In the genomic region with DNA sequence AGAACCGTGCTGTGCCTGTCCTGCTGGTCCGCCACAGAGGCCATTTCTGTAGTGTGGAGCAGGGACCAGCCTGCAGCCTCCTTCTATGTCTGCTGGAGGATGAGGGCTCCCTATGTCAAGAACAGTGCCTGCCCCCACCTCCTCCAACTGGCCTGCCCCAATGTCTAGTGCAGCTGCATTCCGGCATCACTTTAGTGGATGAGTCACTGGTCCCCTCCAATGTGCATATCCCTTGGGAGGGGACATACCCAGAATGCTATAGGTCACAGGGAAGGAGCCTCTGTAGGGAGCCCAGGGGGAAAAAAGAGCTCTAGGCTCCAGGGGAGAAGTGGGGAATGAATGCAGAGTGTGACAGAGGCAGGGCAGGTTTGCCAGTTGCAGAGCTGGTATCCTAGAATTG, we compare ENCODE assay signal across 22 cellular contexts.
"Had no signal": no experiment of that assay in that cellular context is flagged by ENCODE, and none has a peak within 500 bp of the region (broad histone marks: within the 10 kb centered on the region; RNA-seq: fewer than 3 reads in every experiment).

No MANE protein-coding gene starts in this region.

- DNase-seq: activated CD4-positive, alpha-beta T cell treated with anti-CD3 and anti-CD28 coated beads for 36 hours; activated CD4-positive, alpha-beta T cell treated with anti-CD3 and anti-CD28 coated beads, Interleukin-2, amount 50 U/mL, for 48 hours; activated gamma-delta T cell; adrenal gland; effector CD4-positive, alpha-beta T cell; gastrocnemius medialis; heart left ventricle; mesenchymal stem cell; natural killer cell; right lobe of liver; stimulated activated CD4-positive, alpha-beta T cell treated with anti-CD3 and anti-CD28 coated beads, Interleukin-4, amount 100 ng/mL, for 1 hour; stimulated activated naive CD8-positive, alpha-beta T cell treated with anti-CD3 and anti-CD28 coated beads, Interleukin-15, amount 100 ng/mL, for 72 hours; T-helper 2 cell; trophoblast cell had no signal

- H3K36me3 ChIP-seq: adrenal gland, breast epithelium, gastrocnemius medialis, heart left ventricle, neutrophil, right lobe of liver, suprapubic skin had no signal

- FAIRE-seq: astrocyte had no signal

- H3K36me3 Mint-ChIP-seq: activated naive CD4-positive, alpha-beta T cell treated with anti-CD3 and anti-CD28 coated beads, Interleukin-2, amount 50 U/mL, for 72 hours; natural killer cell had no signal

- H3K4me1 ChIP-seq: adrenal gland, breast epithelium, gastrocnemius medialis, heart left ventricle, parathyroid adenoma, right lobe of liver, suprapubic skin had no signal

- H3K4me3 Mint-ChIP-seq: activated CD4-positive, alpha-beta T cell treated with anti-CD3 and anti-CD28 coated beads for 36 hours; natural killer cell; stimulated activated naive CD8-positive, alpha-beta T cell treated with anti-CD3 and anti-CD28 coated beads, Interleukin-15, amount 100 ng/mL, for 72 hours had no signal

- H3K9me3 ChIP-seq: adrenal gland, breast epithelium, gastrocnemius medialis, heart left ventricle, neutrophil, right lobe of liver, suprapubic skin had no signal

- ATAC-seq: activated CD4-positive, alpha-beta T cell treated with anti-CD3 and anti-CD28 coated beads for 36 hours; activated naive CD4-positive, alpha-beta T cell treated with anti-CD3 and anti-CD28 coated beads, Interleukin-2, amount 50 U/mL, for 72 hours; esophagus mucosa; gastrocnemius medialis; heart left ventricle; natural killer cell; right lobe of liver; stimulated activated naive CD8-positive, alpha-beta T cell treated with anti-CD3 and anti-CD28 coated beads, Interleukin-15, amount 100 ng/mL, for 72 hours had no signal

- H3K9me3 Mint-ChIP-seq: activated naive CD4-positive, alpha-beta T cell treated with anti-CD3 and anti-CD28 coated beads, Interleukin-2, amount 50 U/mL, for 72 hours; natural killer cell; stimulated activated naive CD8-positive, alpha-beta T cell treated with anti-CD3 and anti-CD28 coated beads, Interleukin-15, amount 100 ng/mL, for 72 hours had no signal

- H3K4me3 ChIP-seq: adrenal gland, breast epithelium, gastrocnemius medialis, heart left ventricle, right lobe of liver, smooth muscle cell, suprapubic skin had no signal

- H3K4me1 Mint-ChIP-seq: activated CD4-positive, alpha-beta T cell treated with anti-CD3 and anti-CD28 coated beads for 36 hours had no signal

- H3K27ac Mint-ChIP-seq: activated CD4-positive, alpha-beta T cell treated with anti-CD3 and anti-CD28 coated beads for 36 hours; activated naive CD4-positive, alpha-beta T cell treated with anti-CD3 and anti-CD28 coated beads, Interleukin-2, amount 50 U/mL, for 72 hours; natural killer cell; stimulated activated naive CD8-positive, alpha-beta T cell treated with anti-CD3 and anti-CD28 coated beads, Interleukin-15, amount 100 ng/mL, for 72 hours had no signal
